In the genomic region with DNA sequence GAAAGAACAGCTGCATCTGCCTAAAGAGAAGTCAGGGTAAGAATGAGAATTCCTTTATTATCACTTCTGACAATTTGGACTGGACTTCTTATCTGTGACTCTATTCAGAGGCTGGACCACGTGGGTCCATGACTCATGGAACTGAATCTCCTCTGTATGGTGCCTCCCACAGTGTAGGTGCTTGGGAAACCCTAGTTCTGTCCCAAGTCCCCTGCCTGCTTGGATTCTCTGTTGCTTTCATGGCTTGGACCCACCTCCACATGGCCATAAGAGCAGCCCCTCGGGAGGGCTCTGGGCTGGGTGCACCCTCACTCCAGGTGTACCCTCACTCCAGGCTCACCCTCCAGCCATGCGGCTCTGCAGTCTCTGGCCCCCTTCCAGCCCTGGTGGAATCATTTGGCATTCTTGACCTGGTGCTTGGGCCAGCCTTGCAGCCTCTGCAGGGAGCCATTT, we compare ENCODE assay signal across 1 cellular context.
TF ChIP-seq lines count a peak whose summit lies in the region.

No MANE protein-coding gene starts in this region.

TF ChIP-seq in HEK293, 187 proteins besides CTCF, POLR2A, EP300 and RAD21 (continued from another document):
- TF ChIP-seq, protein P1, sequence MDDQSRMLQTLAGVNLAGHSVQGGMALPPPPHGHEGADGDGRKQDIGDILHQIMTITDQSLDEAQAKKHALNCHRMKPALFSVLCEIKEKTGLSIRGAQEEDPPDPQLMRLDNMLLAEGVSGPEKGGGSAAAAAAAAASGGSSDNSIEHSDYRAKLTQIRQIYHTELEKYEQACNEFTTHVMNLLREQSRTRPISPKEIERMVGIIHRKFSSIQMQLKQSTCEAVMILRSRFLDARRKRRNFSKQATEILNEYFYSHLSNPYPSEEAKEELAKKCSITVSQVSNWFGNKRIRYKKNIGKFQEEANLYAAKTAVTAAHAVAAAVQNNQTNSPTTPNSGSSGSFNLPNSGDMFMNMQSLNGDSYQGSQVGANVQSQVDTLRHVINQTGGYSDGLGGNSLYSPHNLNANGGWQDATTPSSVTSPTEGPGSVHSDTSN (CRISPR knock-in tag; IDR thresholded peaks at IDR 0.05), result no peak
- no peak for TF ChIP-seq ZNF514 (tag by site-specific recombination; IDR thresholded peaks at IDR 0.05)
- TF ChIP-seq ZNF112 (tag by site-specific recombination; IDR thresholded peaks at IDR 0.05), result no peak
- TF ChIP-seq ZNF10 (tag by site-specific recombination; IDR thresholded peaks at IDR 0.05), result no peak
- TF ChIP-seq GLIS1 (tag by site-specific recombination; IDR thresholded peaks at IDR 0.05), result peak; percentile 74
- no peak for TF ChIP-seq ZBTB20 (tag by site-specific recombination; IDR thresholded peaks at IDR 0.05)
- TF ChIP-seq ZNF175 (tag by site-specific recombination; IDR thresholded peaks at IDR 0.05), result no peak
- 0 out of 2 replicates have a peak, but pooled peaks have one; percentile 20 for TF ChIP-seq ZNF629 (tag by site-specific recombination; IDR thresholded peaks at IDR 0.05)
- no peak for TF ChIP-seq ZNF571 (tag by site-specific recombination; IDR thresholded peaks at IDR 0.05)
- no peak for TF ChIP-seq KLF7 (tag by site-specific recombination; IDR thresholded peaks at IDR 0.05; ENCODE audit: borderline replicate concordance)
- TF ChIP-seq, protein P2, sequence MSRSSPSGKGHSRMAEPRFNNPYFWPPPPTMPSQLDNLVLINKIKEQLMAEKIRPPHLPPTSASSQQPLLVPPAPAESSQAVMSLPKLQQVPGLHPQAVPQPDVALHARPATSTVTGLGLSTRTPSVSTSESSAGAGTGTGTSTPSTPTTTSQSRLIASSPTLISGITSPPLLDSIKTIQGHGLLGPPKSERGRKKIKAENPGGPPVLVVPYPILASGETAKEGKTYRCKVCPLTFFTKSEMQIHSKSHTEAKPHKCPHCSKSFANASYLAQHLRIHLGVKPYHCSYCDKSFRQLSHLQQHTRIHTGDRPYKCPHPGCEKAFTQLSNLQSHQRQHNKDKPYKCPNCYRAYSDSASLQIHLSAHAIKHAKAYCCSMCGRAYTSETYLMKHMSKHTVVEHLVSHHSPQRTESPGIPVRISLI (tag by site-specific recombination; IDR thresholded peaks at IDR 0.05), result no peak
- no peak for TF ChIP-seq ZNF24 (tag by site-specific recombination; IDR thresholded peaks at IDR 0.05)
- TF ChIP-seq YY2 (tag by site-specific recombination; IDR thresholded peaks at IDR 0.05), result no peak
- no peak for TF ChIP-seq ZNF792 (tag by site-specific recombination; IDR thresholded peaks at IDR 0.05)
- TF ChIP-seq ZNF155 (tag by site-specific recombination; IDR thresholded peaks at IDR 0.05), result no peak
- TF ChIP-seq ZNF596 (tag by site-specific recombination; IDR thresholded peaks at IDR 0.05), result no peak
- TF ChIP-seq, protein P3, sequence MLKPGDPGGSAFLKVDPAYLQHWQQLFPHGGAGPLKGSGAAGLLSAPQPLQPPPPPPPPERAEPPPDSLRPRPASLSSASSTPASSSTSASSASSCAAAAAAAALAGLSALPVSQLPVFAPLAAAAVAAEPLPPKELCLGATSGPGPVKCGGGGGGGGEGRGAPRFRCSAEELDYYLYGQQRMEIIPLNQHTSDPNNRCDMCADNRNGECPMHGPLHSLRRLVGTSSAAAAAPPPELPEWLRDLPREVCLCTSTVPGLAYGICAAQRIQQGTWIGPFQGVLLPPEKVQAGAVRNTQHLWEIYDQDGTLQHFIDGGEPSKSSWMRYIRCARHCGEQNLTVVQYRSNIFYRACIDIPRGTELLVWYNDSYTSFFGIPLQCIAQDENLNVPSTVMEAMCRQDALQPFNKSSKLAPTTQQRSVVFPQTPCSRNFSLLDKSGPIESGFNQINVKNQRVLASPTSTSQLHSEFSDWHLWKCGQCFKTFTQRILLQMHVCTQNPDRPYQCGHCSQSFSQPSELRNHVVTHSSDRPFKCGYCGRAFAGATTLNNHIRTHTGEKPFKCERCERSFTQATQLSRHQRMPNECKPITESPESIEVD (tag by site-specific recombination; IDR thresholded peaks at IDR 0.05), result no peak
- TF ChIP-seq REPIN1 (tag by site-specific recombination; IDR thresholded peaks at IDR 0.05; ENCODE audit: low read depth), result no peak
- no peak for TF ChIP-seq ZNF473 (tag by site-specific recombination; IDR thresholded peaks at IDR 0.05)
- no peak for TF ChIP-seq ZFP3 (tag by site-specific recombination; IDR thresholded peaks at IDR 0.05; ENCODE audit: low read depth)
- TF ChIP-seq, protein P4, sequence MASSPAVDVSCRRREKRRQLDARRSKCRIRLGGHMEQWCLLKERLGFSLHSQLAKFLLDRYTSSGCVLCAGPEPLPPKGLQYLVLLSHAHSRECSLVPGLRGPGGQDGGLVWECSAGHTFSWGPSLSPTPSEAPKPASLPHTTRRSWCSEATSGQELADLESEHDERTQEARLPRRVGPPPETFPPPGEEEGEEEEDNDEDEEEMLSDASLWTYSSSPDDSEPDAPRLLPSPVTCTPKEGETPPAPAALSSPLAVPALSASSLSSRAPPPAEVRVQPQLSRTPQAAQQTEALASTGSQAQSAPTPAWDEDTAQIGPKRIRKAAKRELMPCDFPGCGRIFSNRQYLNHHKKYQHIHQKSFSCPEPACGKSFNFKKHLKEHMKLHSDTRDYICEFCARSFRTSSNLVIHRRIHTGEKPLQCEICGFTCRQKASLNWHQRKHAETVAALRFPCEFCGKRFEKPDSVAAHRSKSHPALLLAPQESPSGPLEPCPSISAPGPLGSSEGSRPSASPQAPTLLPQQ (tag by site-specific recombination; IDR thresholded peaks at IDR 0.05), result peak; percentile 43; the same call in 1 of the 2 replicates
- TF ChIP-seq KLF1 (tag by site-specific recombination; IDR thresholded peaks at IDR 0.05), result no peak
- no peak for TF ChIP-seq ZNF658 (tag by site-specific recombination; IDR thresholded peaks at IDR 0.05)
- no peak for TF ChIP-seq KLF16 (tag by site-specific recombination; IDR thresholded peaks at IDR 0.05)
- TF ChIP-seq ZNF37A (tag by site-specific recombination; IDR thresholded peaks at IDR 0.05), result no peak
- TF ChIP-seq, protein P5, sequence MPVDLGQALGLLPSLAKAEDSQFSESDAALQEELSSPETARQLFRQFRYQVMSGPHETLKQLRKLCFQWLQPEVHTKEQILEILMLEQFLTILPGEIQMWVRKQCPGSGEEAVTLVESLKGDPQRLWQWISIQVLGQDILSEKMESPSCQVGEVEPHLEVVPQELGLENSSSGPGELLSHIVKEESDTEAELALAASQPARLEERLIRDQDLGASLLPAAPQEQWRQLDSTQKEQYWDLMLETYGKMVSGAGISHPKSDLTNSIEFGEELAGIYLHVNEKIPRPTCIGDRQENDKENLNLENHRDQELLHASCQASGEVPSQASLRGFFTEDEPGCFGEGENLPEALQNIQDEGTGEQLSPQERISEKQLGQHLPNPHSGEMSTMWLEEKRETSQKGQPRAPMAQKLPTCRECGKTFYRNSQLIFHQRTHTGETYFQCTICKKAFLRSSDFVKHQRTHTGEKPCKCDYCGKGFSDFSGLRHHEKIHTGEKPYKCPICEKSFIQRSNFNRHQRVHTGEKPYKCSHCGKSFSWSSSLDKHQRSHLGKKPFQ (tag by site-specific recombination; IDR thresholded peaks at IDR 0.05), result no peak
- TF ChIP-seq, protein P6, sequence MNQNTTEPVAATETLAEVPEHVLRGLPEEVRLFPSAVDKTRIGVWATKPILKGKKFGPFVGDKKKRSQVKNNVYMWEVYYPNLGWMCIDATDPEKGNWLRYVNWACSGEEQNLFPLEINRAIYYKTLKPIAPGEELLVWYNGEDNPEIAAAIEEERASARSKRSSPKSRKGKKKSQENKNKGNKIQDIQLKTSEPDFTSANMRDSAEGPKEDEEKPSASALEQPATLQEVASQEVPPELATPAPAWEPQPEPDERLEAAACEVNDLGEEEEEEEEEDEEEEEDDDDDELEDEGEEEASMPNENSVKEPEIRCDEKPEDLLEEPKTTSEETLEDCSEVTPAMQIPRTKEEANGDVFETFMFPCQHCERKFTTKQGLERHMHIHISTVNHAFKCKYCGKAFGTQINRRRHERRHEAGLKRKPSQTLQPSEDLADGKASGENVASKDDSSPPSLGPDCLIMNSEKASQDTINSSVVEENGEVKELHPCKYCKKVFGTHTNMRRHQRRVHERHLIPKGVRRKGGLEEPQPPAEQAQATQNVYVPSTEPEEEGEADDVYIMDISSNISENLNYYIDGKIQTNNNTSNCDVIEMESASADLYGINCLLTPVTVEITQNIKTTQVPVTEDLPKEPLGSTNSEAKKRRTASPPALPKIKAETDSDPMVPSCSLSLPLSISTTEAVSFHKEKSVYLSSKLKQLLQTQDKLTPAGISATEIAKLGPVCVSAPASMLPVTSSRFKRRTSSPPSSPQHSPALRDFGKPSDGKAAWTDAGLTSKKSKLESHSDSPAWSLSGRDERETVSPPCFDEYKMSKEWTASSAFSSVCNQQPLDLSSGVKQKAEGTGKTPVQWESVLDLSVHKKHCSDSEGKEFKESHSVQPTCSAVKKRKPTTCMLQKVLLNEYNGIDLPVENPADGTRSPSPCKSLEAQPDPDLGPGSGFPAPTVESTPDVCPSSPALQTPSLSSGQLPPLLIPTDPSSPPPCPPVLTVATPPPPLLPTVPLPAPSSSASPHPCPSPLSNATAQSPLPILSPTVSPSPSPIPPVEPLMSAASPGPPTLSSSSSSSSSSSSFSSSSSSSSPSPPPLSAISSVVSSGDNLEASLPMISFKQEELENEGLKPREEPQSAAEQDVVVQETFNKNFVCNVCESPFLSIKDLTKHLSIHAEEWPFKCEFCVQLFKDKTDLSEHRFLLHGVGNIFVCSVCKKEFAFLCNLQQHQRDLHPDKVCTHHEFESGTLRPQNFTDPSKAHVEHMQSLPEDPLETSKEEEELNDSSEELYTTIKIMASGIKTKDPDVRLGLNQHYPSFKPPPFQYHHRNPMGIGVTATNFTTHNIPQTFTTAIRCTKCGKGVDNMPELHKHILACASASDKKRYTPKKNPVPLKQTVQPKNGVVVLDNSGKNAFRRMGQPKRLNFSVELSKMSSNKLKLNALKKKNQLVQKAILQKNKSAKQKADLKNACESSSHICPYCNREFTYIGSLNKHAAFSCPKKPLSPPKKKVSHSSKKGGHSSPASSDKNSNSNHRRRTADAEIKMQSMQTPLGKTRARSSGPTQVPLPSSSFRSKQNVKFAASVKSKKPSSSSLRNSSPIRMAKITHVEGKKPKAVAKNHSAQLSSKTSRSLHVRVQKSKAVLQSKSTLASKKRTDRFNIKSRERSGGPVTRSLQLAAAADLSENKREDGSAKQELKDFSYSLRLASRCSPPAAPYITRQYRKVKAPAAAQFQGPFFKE (tag by site-specific recombination; IDR thresholded peaks at IDR 0.05; ENCODE audit: borderline replicate concordance), result no peak
- no peak for TF ChIP-seq ZNF394 (tag by site-specific recombination; IDR thresholded peaks at IDR 0.05; ENCODE audit: borderline replicate concordance)
- no peak for TF ChIP-seq IKZF3 (tag by site-specific recombination; IDR thresholded peaks at IDR 0.05)
- TF ChIP-seq, protein P7, sequence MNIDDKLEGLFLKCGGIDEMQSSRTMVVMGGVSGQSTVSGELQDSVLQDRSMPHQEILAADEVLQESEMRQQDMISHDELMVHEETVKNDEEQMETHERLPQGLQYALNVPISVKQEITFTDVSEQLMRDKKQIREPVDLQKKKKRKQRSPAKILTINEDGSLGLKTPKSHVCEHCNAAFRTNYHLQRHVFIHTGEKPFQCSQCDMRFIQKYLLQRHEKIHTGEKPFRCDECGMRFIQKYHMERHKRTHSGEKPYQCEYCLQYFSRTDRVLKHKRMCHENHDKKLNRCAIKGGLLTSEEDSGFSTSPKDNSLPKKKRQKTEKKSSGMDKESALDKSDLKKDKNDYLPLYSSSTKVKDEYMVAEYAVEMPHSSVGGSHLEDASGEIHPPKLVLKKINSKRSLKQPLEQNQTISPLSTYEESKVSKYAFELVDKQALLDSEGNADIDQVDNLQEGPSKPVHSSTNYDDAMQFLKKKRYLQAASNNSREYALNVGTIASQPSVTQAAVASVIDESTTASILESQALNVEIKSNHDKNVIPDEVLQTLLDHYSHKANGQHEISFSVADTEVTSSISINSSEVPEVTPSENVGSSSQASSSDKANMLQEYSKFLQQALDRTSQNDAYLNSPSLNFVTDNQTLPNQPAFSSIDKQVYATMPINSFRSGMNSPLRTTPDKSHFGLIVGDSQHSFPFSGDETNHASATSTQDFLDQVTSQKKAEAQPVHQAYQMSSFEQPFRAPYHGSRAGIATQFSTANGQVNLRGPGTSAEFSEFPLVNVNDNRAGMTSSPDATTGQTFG (tag by site-specific recombination; IDR thresholded peaks at IDR 0.05; ENCODE audit: borderline replicate concordance), result no peak
- TF ChIP-seq, protein P8, sequence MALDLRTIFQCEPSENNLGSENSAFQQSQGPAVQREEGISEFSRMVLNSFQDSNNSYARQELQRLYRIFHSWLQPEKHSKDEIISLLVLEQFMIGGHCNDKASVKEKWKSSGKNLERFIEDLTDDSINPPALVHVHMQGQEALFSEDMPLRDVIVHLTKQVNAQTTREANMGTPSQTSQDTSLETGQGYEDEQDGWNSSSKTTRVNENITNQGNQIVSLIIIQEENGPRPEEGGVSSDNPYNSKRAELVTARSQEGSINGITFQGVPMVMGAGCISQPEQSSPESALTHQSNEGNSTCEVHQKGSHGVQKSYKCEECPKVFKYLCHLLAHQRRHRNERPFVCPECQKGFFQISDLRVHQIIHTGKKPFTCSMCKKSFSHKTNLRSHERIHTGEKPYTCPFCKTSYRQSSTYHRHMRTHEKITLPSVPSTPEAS (tag by site-specific recombination; IDR thresholded peaks at IDR 0.05), result no peak
- TF ChIP-seq ZBTB8A (tag by site-specific recombination; IDR thresholded peaks at IDR 0.05), result no peak
- no peak for TF ChIP-seq ZNF354C (tag by site-specific recombination; IDR thresholded peaks at IDR 0.05; ENCODE audit: borderline replicate concordance, low read depth)
- TF ChIP-seq ZNF138 (tag by site-specific recombination; IDR thresholded peaks at IDR 0.05; ENCODE audit: borderline replicate concordance), result no peak
- TF ChIP-seq HOXC10 (CRISPR knock-in tag; IDR thresholded peaks at IDR 0.05), result no peak
- no peak for TF ChIP-seq SP3 (tag by site-specific recombination; IDR thresholded peaks at IDR 0.05)
